ENCODE assay signal across 8 cellular contexts in genomic region chr18:46917108-46917807, GRCh38. TPM values are rescaled to one million over a fixed set of nuclear protein-coding genes. Genes with fewer than 3 reads are reported as not detected.
DNase-seq lines count a peak whose midpoint lies in the region; ATAC-seq, FAIRE-seq and TF ChIP-seq lines count a peak whose summit lies in the region.

KATNAL2 (plus strand) TSS chr18:46917602; CDS start chr18:46946873, 29,271 bp downstream.
PIAS2 (minus strand) TSS chr18:46917507; CDS start chr18:46917345, 162 bp downstream.

- H3K36me3 Mint-ChIP-seq in activated naive CD8-positive, alpha-beta T cell = no peaks in the 10 kb centered on the region

- 1% methylated on average over 45 to 107 of the region's 107 CpGs for WGBS in pancreas, 2 donors
- under 1% methylated on average over 107 of the region's 107 CpGs for WGBS in thymus

- no peaks in the 10 kb centered on the region for H3K36me3 ChIP-seq in H7 (replicated peaks; ENCODE audit: control insufficient read depth, insufficient read depth, low read length)
- no peaks in the 10 kb centered on the region for H3K36me3 ChIP-seq in SK-N-MC (ENCODE audit: insufficient read depth, low read length)
- no peaks in the 10 kb centered on the region for H3K36me3 ChIP-seq in pancreas
- no peaks in the 10 kb centered on the region for H3K36me3 ChIP-seq in thymus (ENCODE audit: control insufficient read depth, insufficient read depth)

- H3K27ac Mint-ChIP-seq in activated naive CD8-positive, alpha-beta T cell = peak within 1 kb of the TSS; percentile 94

- peak within 1 kb of the TSS; percentile 86 for H3K9ac ChIP-seq in SK-N-MC (ENCODE audit: insufficient read length)

- no peak for FAIRE-seq in pancreas (lab: Jason Lieb, UNC)

- H3K4me3 ChIP-seq in H7 (ENCODE audit: insufficient read depth, low read depth, low read length) (peak within 1 kb of the TSS; percentile 64), SK-N-MC (peak within 1 kb of the TSS; percentile 88), pancreas (peak within 1 kb of the TSS; percentile 70 to 87 (median 76)), thymus (ENCODE audit: low read length) (peak within 1 kb of the TSS; percentile 96)

- H3K9me3 ChIP-seq in SK-N-MC (ENCODE audit: low read depth, low read length) (no peaks in the 10 kb centered on the region), pancreas (no peaks in the 10 kb centered on the region), thymus (ENCODE audit: control insufficient read depth) (no peaks in the 10 kb centered on the region)

- no peak for TF ChIP-seq CTCF in pancreas (IDR thresholded peaks at IDR 0.05)

- DNase-seq in GF-D8 (lab: John Stamatoyannopoulos, UW) (peak; percentile 73), H7 (peak; percentile 92), M059J (ENCODE audit: low read depth) (peak; percentile 73), SK-N-MC (ENCODE audit: low read depth, low spot score) (no peak), Right ventricle myocardium inferior (ENCODE audit: missing footprints) (peak; percentile 92), pancreas (peak; percentile 69 to 91 (median 79))

- H3K27me3 ChIP-seq in H7 (ENCODE audit: control insufficient read depth, insufficient read depth, low read length) (no peaks in the 10 kb centered on the region), pancreas (no peaks in the 10 kb centered on the region), thymus (ENCODE audit: control insufficient read depth, insufficient read depth) (no peaks in the 10 kb centered on the region)

- ATAC-seq in Right ventricle myocardium inferior = peak; percentile 97
- ATAC-seq in pancreas = peak; percentile 94 to 96 (median 95)

- H3K27ac ChIP-seq in SK-N-MC (peak within 1 kb of the TSS; percentile 13; the same call in 1 of the 2 replicates), pancreas (peak within 1 kb of the TSS; percentile 57 to 79 (median 77)), thymus (ENCODE audit: low read depth) (peak within 1 kb of the TSS; percentile 88)

- peaks cover 3 to 9% (median 8%) of the 10 kb centered on the region in 3 donors for H3K4me1 ChIP-seq in pancreas
- H3K4me1 ChIP-seq in thymus (ENCODE audit: control insufficient read depth, insufficient read depth, low read length) = peaks cover 8% of the 10 kb centered on the region

- intact Hi-C loops in Right ventricle myocardium inferior (cut with DNase I) (loop anchor here (10.0 kb wide), 1 partner anchor 652 kb away; no protein-coding TSS in a partner anchor), pancreas (cut with DNase I) (no loop called here)

- peak within 1 kb of the TSS; percentile 95 for H3K4me3 Mint-ChIP-seq in activated naive CD8-positive, alpha-beta T cell

- no peaks in the 10 kb centered on the region for H3K27me3 Mint-ChIP-seq in activated naive CD8-positive, alpha-beta T cell

- no peaks in the 10 kb centered on the region for H3K9me3 Mint-ChIP-seq in activated naive CD8-positive, alpha-beta T cell (ENCODE audit: low read depth)

- peaks cover 47% of the 10 kb centered on the region for H3K4me1 Mint-ChIP-seq in activated naive CD8-positive, alpha-beta T cell (ENCODE audit: low read depth)

RNA-seq across cellular contexts. Expression of gene KATNAL2, which starts in this region (rescaled TPM):
- total RNA-seq in H7 (2014; rRNA removed; shearing (Covaris generic)) = 7.5 and 20.2 TPM in 2 replicates
- total RNA-seq in M059J (2014; rRNA removed; shearing (Covaris generic)) = 2.0 and 4.0 TPM in 2 replicates
- total RNA-seq in Right ventricle myocardium inferior (2.7 TPM), pancreas (1 to 10 TPM in 5 of 6 donors, under 1 TPM in 1; 0.97 to 1.8 (median 1.5) TPM)
- polyA plus RNA-seq in pancreas (1 to 10 TPM; 1.9 to 3.8 TPM), thymus (6.5 TPM)

RNA-seq across cellular contexts. Expression of gene PIAS2, which starts in this region (rescaled TPM):
- 24.2 and 32.8 TPM in 2 replicates for total RNA-seq in H7 (2014; rRNA removed; shearing (Covaris generic))
- total RNA-seq in M059J (2014; rRNA removed; shearing (Covaris generic)) = 25.4 and 35.9 TPM in 2 replicates
- total RNA-seq in Right ventricle myocardium inferior = 24.3 TPM
- 10 to 100 TPM in 5 of 6 donors, 1 to 10 TPM in 1; 9.9 to 17.6 (median 12.9) TPM for total RNA-seq in pancreas
- polyA plus RNA-seq in pancreas = 1 to 10 TPM; 2.8 to 3.5 TPM
- 8.5 TPM for polyA plus RNA-seq in thymus

Comparison
In these comparisons a context has a peak if more than half of its experiments do, and no peak if none do; other contexts are left out.
1. H3K27ac ChIP-seq: peak in every context shown above with its lines; median percentile 88 in thymus; 77 in pancreas; 13 in SK-N-MC.